ENCODE assay signal across 12 cellular contexts in the genomic region with DNA sequence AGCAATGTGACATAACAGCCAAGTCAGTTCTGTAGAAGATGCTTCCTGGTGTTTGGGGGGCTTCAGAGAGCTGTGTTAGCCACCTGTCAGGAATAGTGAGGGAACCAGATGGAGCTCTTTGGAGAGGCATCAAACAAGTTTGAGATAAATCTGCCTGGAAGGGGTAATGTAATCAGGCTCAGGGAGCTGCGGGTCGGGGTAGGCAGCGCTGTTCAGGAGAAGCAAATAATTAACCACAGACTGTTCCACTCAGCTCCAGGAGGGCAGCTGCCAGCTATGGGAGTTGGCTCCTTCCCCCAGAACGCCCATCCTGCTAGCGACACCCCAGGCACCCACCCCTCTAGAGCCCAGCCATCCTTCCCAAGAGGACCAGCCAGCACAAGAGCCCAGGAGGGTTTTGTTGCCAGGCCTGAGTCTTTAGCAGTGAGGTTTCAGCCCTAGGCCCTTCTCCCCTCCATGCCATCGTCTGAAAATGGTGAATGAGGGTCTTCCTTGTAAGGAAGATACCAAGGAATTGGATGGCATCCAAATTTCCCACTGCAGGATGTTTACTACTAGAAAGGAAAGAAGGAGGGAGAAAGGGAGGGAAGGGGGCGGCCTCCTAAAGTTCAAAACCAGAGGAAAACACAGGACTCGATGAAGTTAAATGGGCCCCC. TPM values are rescaled to one million over a fixed set of nuclear protein-coding genes. Genes with fewer than 3 reads are reported as not detected.
A peak's percentile ranks its signal among the peaks of the same experiment; 100 is the strongest.
DNase-seq lines count a peak whose midpoint lies in the region; ATAC-seq lines count a peak whose summit lies in the region.
"Had no signal": no experiment of that assay in that cellular context is flagged by ENCODE, and none has a peak within 500 bp of the region (broad histone marks: within the 10 kb centered on the region; RNA-seq: fewer than 3 reads in every experiment).

No MANE protein-coding gene starts in this region.

- no peaks in the 10 kb centered on the region for H3K36me3 Mint-ChIP-seq in naive B cell
- H3K36me3 Mint-ChIP-seq: natural killer cell had no signal

- peaks cover 65 to 81% (median 80%) of the 10 kb centered on the region in 3 donors for H3K4me1 Mint-ChIP-seq in naive B cell

- peak overlapping the region in 5 of 8 donors; percentile 15 to 68 (median 19) for H3K4me3 Mint-ChIP-seq in naive B cell
- H3K4me3 Mint-ChIP-seq: natural killer cell had no signal

- no peaks in the 10 kb centered on the region for H3K9me3 Mint-ChIP-seq in naive B cell
- H3K9me3 Mint-ChIP-seq: natural killer cell had no signal

- DNase-seq in COR-L47 (lab: John Stamatoyannopoulos, UW) (peak; percentile 25), HuH-7 (ENCODE audit: low spot score) (peak; percentile 71), astrocyte of the hippocampus (ENCODE audit: low read depth, low spot score) (peak; percentile 37), naive B cell (no peak), Right ventricle myocardium inferior (ENCODE audit: missing footprints) (no peak)
- DNase-seq: effector CD4-positive, alpha-beta T cell; foreskin melanocyte; Kasumi-1; natural killer cell; right cardiac atrium had no signal

- ATAC-seq in naive B cell (ENCODE audit: low read depth in 2 of 2) (no peak), GM21360 (IDR thresholded peaks at IDR 0.05; ENCODE audit: unreplicated experiment) (no peak), GM19463 (IDR thresholded peaks at IDR 0.05; ENCODE audit: unreplicated experiment) (no peak), Right ventricle myocardium inferior (no peak)
- ATAC-seq: natural killer cell, right cardiac atrium had no signal

- intact Hi-C loops in Right ventricle myocardium inferior (cut with DNase I), result no loop called here

- H3K27ac Mint-ChIP-seq in naive B cell, result peak overlapping the region; percentile 88 to 96 (median 93)

- no peaks in the 10 kb centered on the region for H3K27me3 Mint-ChIP-seq in naive B cell

RNA-seq across cellular contexts. Expression of gene C5orf15, which starts 41.3 kb away (rescaled TPM):
- 10 to 100 TPM; 37.2 to 44.3 (median 41.2) TPM for polyA plus RNA-seq in naive B cell (ENCODE audit: low read depth in 6 of 6)
- total RNA-seq in Right ventricle myocardium inferior, result 34.1 TPM

Comparison
In these comparisons a context has a peak if more than half of its experiments do, and no peak if none do; other contexts are left out.
1. DNase-seq: peak in COR-L47 (single experiment), HuH-7 (single experiment) and astrocyte of the hippocampus (single experiment); none in naive B cell (single experiment) and Right ventricle myocardium inferior (single experiment).